8 cellular contexts compared by ENCODE assay signal in genomic region chr5:95859327-95860060, GRCh38. TPM values are rescaled to one million over a fixed set of nuclear protein-coding genes. Genes with fewer than 3 reads are reported as not detected.
DNase-seq lines count a peak whose midpoint lies in the region; ATAC-seq and TF ChIP-seq lines count a peak whose summit lies in the region.

No MANE protein-coding gene starts in this region.

- H3K4me3 Mint-ChIP-seq in activated CD4-positive, alpha-beta T cell treated with anti-CD3 and anti-CD28 coated beads, Interleukin-2, amount 10 ng/mL, durations not matched to agents 24 days and 14 days, result peak overlapping the region; percentile 66
- peak overlapping the region in 2 of 5 donors; percentile 46 to 61 for H3K4me3 Mint-ChIP-seq in immature natural killer cell

- no peaks in the 10 kb centered on the region for H3K27me3 Mint-ChIP-seq in activated CD4-positive, alpha-beta T cell treated with anti-CD3 and anti-CD28 coated beads, Interleukin-2, amount 10 ng/mL, durations not matched to agents 24 days and 14 days
- peaks cover 8 to 16% (median 15%) of the 10 kb centered on the region in 3 donors for H3K27me3 Mint-ChIP-seq in immature natural killer cell (ENCODE audit: low read depth in 3 of 3)

- intact Hi-C loops in activated CD4-positive, alpha-beta T cell treated with anti-CD3 and anti-CD28 coated beads, Interleukin-2, amount 10 ng/mL, durations not matched to agents 24 days and 14 days (cut with micrococcal nuclease), result loop anchor here (1.0 to 10.0 kb wide), 4 partner anchors 11 to 575 kb away; partner anchors contain the start of gene PCSK1

- no peak for TF ChIP-seq POLR2A in suprapubic skin (IDR thresholded peaks at IDR 0.05)

- no peaks in the 10 kb centered on the region for H3K36me3 ChIP-seq in suprapubic skin

- H3K9me3 ChIP-seq in suprapubic skin, result no peaks in the 10 kb centered on the region

- peak overlapping the region; percentile 78 for H3K27ac Mint-ChIP-seq in activated CD4-positive, alpha-beta T cell treated with anti-CD3 and anti-CD28 coated beads, Interleukin-2, amount 10 ng/mL, durations not matched to agents 24 days and 14 days
- peak overlapping the region; percentile 78 to 93 for H3K27ac Mint-ChIP-seq in activated naive CD4-positive, alpha-beta T cell treated with anti-CD3 and anti-CD28 coated beads, Interleukin-2, amount 50 U/mL, for 72 hours
- peak overlapping the region in 5 of 6 donors; percentile 2 to 77 (median 73) for H3K27ac Mint-ChIP-seq in immature natural killer cell

- DNase-seq in activated CD4-positive, alpha-beta T cell treated with anti-CD3 and anti-CD28 coated beads, Interleukin-2, amount 10 ng/mL, durations not matched to agents 24 days and 14 days, result no peak
- DNase-seq in activated CD4-positive, alpha-beta T cell treated with anti-CD3 and anti-CD28 coated beads, Interleukin-2, amount 50 U/mL, for 4 hours, result no peak
- DNase-seq in activated naive CD4-positive, alpha-beta T cell treated with anti-CD3 and anti-CD28 coated beads, Interleukin-2, amount 50 U/mL, for 72 hours (ENCODE audit: low spot score in 2 of 2), result no peak
- DNase-seq in immature natural killer cell (no peak), suprapubic skin (ENCODE audit: low spot score in 2 of 2) (no peak), NCI-H524 treated with DMSO at 0.1 percent for 48 hours (lab: John Stamatoyannopoulos, UW) (no peak), NCI-H82 (lab: John Stamatoyannopoulos, UW) (no peak)

- no peak for TF ChIP-seq EP300 in suprapubic skin (IDR thresholded peaks at IDR 0.05)

- peak overlapping the region; percentile 87 for H3K27ac ChIP-seq in suprapubic skin

- ATAC-seq in activated naive CD4-positive, alpha-beta T cell treated with anti-CD3 and anti-CD28 coated beads, Interleukin-2, amount 50 U/mL, for 72 hours, result peak in 1 of 2 donors; percentile 3
- ATAC-seq in GM18858 (IDR thresholded peaks at IDR 0.05; ENCODE audit: unreplicated experiment), result no peak

- H3K36me3 Mint-ChIP-seq in activated CD4-positive, alpha-beta T cell treated with anti-CD3 and anti-CD28 coated beads, Interleukin-2, amount 10 ng/mL, durations not matched to agents 24 days and 14 days (ENCODE audit: low read depth), result no peaks in the 10 kb centered on the region
- no peaks in the 10 kb centered on the region for H3K36me3 Mint-ChIP-seq in activated naive CD4-positive, alpha-beta T cell treated with anti-CD3 and anti-CD28 coated beads, Interleukin-2, amount 50 U/mL, for 72 hours
- peaks cover 0 to 4% (median 0%) of the 10 kb centered on the region in 3 donors for H3K36me3 Mint-ChIP-seq in immature natural killer cell

- H3K9me3 Mint-ChIP-seq in activated CD4-positive, alpha-beta T cell treated with anti-CD3 and anti-CD28 coated beads, Interleukin-2, amount 10 ng/mL, durations not matched to agents 24 days and 14 days, result no peaks in the 10 kb centered on the region
- no peaks in the 10 kb centered on the region for H3K9me3 Mint-ChIP-seq in activated naive CD4-positive, alpha-beta T cell treated with anti-CD3 and anti-CD28 coated beads, Interleukin-2, amount 50 U/mL, for 72 hours
- no peaks in the 10 kb centered on the region for H3K9me3 Mint-ChIP-seq in immature natural killer cell

- H3K4me1 ChIP-seq in suprapubic skin, result peaks cover 65% of the 10 kb centered on the region

- 47% methylated on average over 9 of the region's 9 CpGs for WGBS in suprapubic skin

- H3K27me3 ChIP-seq in suprapubic skin, result no peaks in the 10 kb centered on the region

- H3K4me3 ChIP-seq in suprapubic skin, result peak overlapping the region; percentile 20

- peaks cover 52% of the 10 kb centered on the region for H3K4me1 Mint-ChIP-seq in activated CD4-positive, alpha-beta T cell treated with anti-CD3 and anti-CD28 coated beads, Interleukin-2, amount 10 ng/mL, durations not matched to agents 24 days and 14 days
- H3K4me1 Mint-ChIP-seq in immature natural killer cell, result peaks cover 8 to 19% of the 10 kb centered on the region in 2 donors

- no peak for TF ChIP-seq CTCF in suprapubic skin (IDR thresholded peaks at IDR 0.05)

RNA-seq across cellular contexts. Expression of gene GLRX, which starts 37.0 kb away (rescaled TPM):
- 13.5 and 17.3 TPM in 2 replicates for total RNA-seq in activated CD4-positive, alpha-beta T cell treated with anti-CD3 and anti-CD28 coated beads, Interleukin-2, amount 10 ng/mL, durations not matched to agents 24 days and 14 days
- 10 to 100 TPM; 28.4 to 48.4 TPM for total RNA-seq in activated naive CD4-positive, alpha-beta T cell treated with anti-CD3 and anti-CD28 coated beads, Interleukin-2, amount 50 U/mL, for 72 hours
- polyA plus RNA-seq in immature natural killer cell, result 100 to 1,000 TPM; 261 to 295 (median 263) TPM
- total RNA-seq in suprapubic skin, result 100 to 1,000 TPM in 2 of 4 donors, 10 to 100 TPM in 2; 30.9 to 151 (median 80.0) TPM
